In genomic region chr15:101162701-101163483, GRCh38 we compare ENCODE assay signal across 16 cellular contexts.
DNase-seq lines count a peak whose midpoint lies in the region; ATAC-seq and TF ChIP-seq lines count a peak whose summit lies in the region.
"Had no signal": no experiment of that assay in that cellular context is flagged by ENCODE, and none has a peak within 500 bp of the region (broad histone marks: within the 10 kb centered on the region; RNA-seq: fewer than 3 reads in every experiment).

No MANE protein-coding gene starts in this region.

- H4K91ac ChIP-seq in mesenchymal stem cell (ENCODE audit: low read length) = peak overlapping the region; percentile 45

- H3K9me3 ChIP-seq in mesenchymal stem cell (ENCODE audit: control insufficient read depth, low read length) = peaks cover 28% of the 10 kb centered on the region

- no peak overlapping the region for H3K4me3 Mint-ChIP-seq in activated T-cell treated with anti-CD3 and anti-CD28 coated beads, Interleukin-2, amount 50 U/mL, for 4 hours
- H3K4me3 Mint-ChIP-seq: activated CD8-positive, alpha-beta T cell treated with anti-CD3 and anti-CD28 coated beads, Interleukin-2, amount 10 ng/mL, durations not matched to agents 7 days and 5 days; IgD-negative memory B cell; nephron had no signal

- H3K23ac ChIP-seq in mesenchymal stem cell (ENCODE audit: low read length in 2 of 2) = peak overlapping the region in 1 of 2 experiments; percentile 23

- TF ChIP-seq CTCF in fibroblast of pulmonary artery (IDR thresholded peaks at IDR 0.05; ENCODE audit: low read length, missing control alignments) = no peak
- no peak for TF ChIP-seq CTCF in GM20000 (IDR thresholded peaks at IDR 0.05; ENCODE audit: extremely low read depth, missing control alignments)

- H3K9ac ChIP-seq in mesenchymal stem cell (ENCODE audit: low read length) = no peak overlapping the region

- H3K36me3 Mint-ChIP-seq in activated T-cell treated with anti-CD3 and anti-CD28 coated beads, Interleukin-2, amount 50 U/mL, for 4 hours (ENCODE audit: insufficient read depth) = peaks cover 2% of the 10 kb centered on the region

- no peak overlapping the region for H4K8ac ChIP-seq in mesenchymal stem cell (ENCODE audit: low read length)

- no peaks in the 10 kb centered on the region for H3K27me3 Mint-ChIP-seq in activated T-cell treated with anti-CD3 and anti-CD28 coated beads, Interleukin-2, amount 50 U/mL, for 4 hours (ENCODE audit: low read depth)

- H3K18ac ChIP-seq in mesenchymal stem cell (ENCODE audit: low read depth in 1 of 2, low read length in 2 of 2) = no peak overlapping the region

- no peaks in the 10 kb centered on the region for H3K36me3 ChIP-seq in mesenchymal stem cell (ENCODE audit: control insufficient read depth in 1 of 2, insufficient read depth in 2 of 2, low read depth in 1 of 2, low read length in 2 of 2)
- H3K36me3 ChIP-seq: colonic mucosa had no signal

- peaks cover 19% of the 10 kb centered on the region for H3K4me1 ChIP-seq in mesenchymal stem cell (ENCODE audit: control insufficient read depth, insufficient read depth, low read depth, low read length)
- H3K4me1 ChIP-seq: Caco-2, colonic mucosa had no signal

- H2BK15ac ChIP-seq in mesenchymal stem cell (ENCODE audit: low read depth, poor library complexity, severe bottlenecking) = no peak overlapping the region

- no peak overlapping the region for H2BK5ac ChIP-seq in mesenchymal stem cell (ENCODE audit: low read depth, low read length, poor library complexity, severe bottlenecking)

- no peaks in the 10 kb centered on the region for H3K27me3 ChIP-seq in mesenchymal stem cell (ENCODE audit: control insufficient read depth in 1 of 2, insufficient read depth in 1 of 2, low read length in 2 of 2)
- H3K27me3 ChIP-seq: colonic mucosa, tibial nerve had no signal

- H2AK5ac ChIP-seq in mesenchymal stem cell (ENCODE audit: low read length, severe bottlenecking) = peak overlapping the region; percentile 40

- WGBS in mesenchymal stem cell = 96% methylated on average over 11 of the region's 12 CpGs

- DNase-seq in SHP77 (lab: John Stamatoyannopoulos, UW) = peak; percentile 2 to 11
- DNase-seq in SHP77 treated with DMSO at 0.1 percent for 48 hours (lab: John Stamatoyannopoulos, UW) = no peak
- peak; percentile 34 for DNase-seq in fibroblast of pulmonary artery (ENCODE audit: low read depth)
- DNase-seq in mesenchymal stem cell = no peak
- DNase-seq in dedifferentiated amniotic fluid mesenchymal stem cell (ENCODE audit: extremely low spot score) = no peak
- DNase-seq in activated T-cell treated with anti-CD3 and anti-CD28 coated beads, Interleukin-2, amount 50 U/mL, for 4 hours = no peak
- no peak for DNase-seq in GM20000 (ENCODE audit: low spot score)
- DNase-seq in NCI-H526 treated with DMSO at 0.1 percent for 48 hours (lab: John Stamatoyannopoulos, UW) = no peak
- DNase-seq: activated CD8-positive, alpha-beta T cell treated with anti-CD3 and anti-CD28 coated beads, Interleukin-2, amount 10 ng/mL, durations not matched to agents 7 days and 5 days; activated naive CD4-positive, alpha-beta T cell treated with anti-CD3 and anti-CD28 coated beads, Interleukin-2, amount 50 U/mL, for 16 hours; Caco-2; colonic mucosa; stimulated activated CD4-positive, alpha-beta T cell treated with anti-CD3 and anti-CD28 coated beads, Interleukin-12 subunit alpha, Interleukin-12 subunit beta, amount 100 ng/mL, for 4 hours had no signal

- H3K4me1 Mint-ChIP-seq in activated T-cell treated with anti-CD3 and anti-CD28 coated beads, Interleukin-2, amount 50 U/mL, for 4 hours (ENCODE audit: low read depth) = peaks cover 41% of the 10 kb centered on the region

- H3K4me2 ChIP-seq in mesenchymal stem cell (ENCODE audit: low read length, poor library complexity, severe bottlenecking) = no peak overlapping the region

- peak overlapping the region in 1 of 2 experiments; percentile 34 for H2BK12ac ChIP-seq in mesenchymal stem cell (ENCODE audit: low read length in 2 of 2)

- no peak overlapping the region for H3K4ac ChIP-seq in mesenchymal stem cell (ENCODE audit: low read depth in 1 of 2, low read length in 2 of 2)

- H2AFZ ChIP-seq in mesenchymal stem cell (ENCODE audit: low read depth, low read length) = no peak overlapping the region

- no peak overlapping the region for H3K27ac ChIP-seq in mesenchymal stem cell (ENCODE audit: low read length, poor library complexity, severe bottlenecking)
- H3K27ac ChIP-seq: colonic mucosa, tibial nerve had no signal

- H3K14ac ChIP-seq in mesenchymal stem cell (ENCODE audit: low read length in 2 of 2) = no peak overlapping the region

- no peaks in the 10 kb centered on the region for H3K79me1 ChIP-seq in mesenchymal stem cell (replicated peaks; ENCODE audit: low read length, poor library complexity, severe bottlenecking)

- H2BK120ac ChIP-seq in mesenchymal stem cell (ENCODE audit: low read depth, low read length) = no peak overlapping the region

- no peak overlapping the region for H3K4me3 ChIP-seq in fibroblast of pulmonary artery (replicated peaks; ENCODE audit: low read depth, low read length)
- no peak overlapping the region for H3K4me3 ChIP-seq in mesenchymal stem cell (ENCODE audit: insufficient read depth in 1 of 2, low read depth in 1 of 2, low read length in 2 of 2)
- H3K4me3 ChIP-seq: colonic mucosa, tibial nerve had no signal

- peaks cover 36% of the 10 kb centered on the region for H3K9me3 Mint-ChIP-seq in activated T-cell treated with anti-CD3 and anti-CD28 coated beads, Interleukin-2, amount 50 U/mL, for 4 hours

- ATAC-seq in activated T-cell treated with anti-CD3 and anti-CD28 coated beads, Interleukin-2, amount 50 U/mL, for 4 hours = no peak
- ATAC-seq: activated CD8-positive, alpha-beta T cell treated with anti-CD3 and anti-CD28 coated beads, Interleukin-2, amount 10 ng/mL, durations not matched to agents 7 days and 5 days had no signal

Comparison
In these comparisons a context has a peak if more than half of its experiments do, and no peak if none do; other contexts are left out.
1. DNase-seq: peak in SHP77 (2 of 2) and fibroblast of pulmonary artery (single experiment); none in SHP77 treated with DMSO at 0.1 percent for 48 hours (single experiment), mesenchymal stem cell (single experiment), dedifferentiated amniotic fluid mesenchymal stem cell (single experiment), activated T-cell treated with anti-CD3 and anti-CD28 coated beads, Interleukin-2, amount 50 U/mL, for 4 hours (single experiment), GM20000 (single experiment) and NCI-H526 treated with DMSO at 0.1 percent for 48 hours (single experiment).